ENCODE assay signal across 8 cellular contexts in the genomic region with DNA sequence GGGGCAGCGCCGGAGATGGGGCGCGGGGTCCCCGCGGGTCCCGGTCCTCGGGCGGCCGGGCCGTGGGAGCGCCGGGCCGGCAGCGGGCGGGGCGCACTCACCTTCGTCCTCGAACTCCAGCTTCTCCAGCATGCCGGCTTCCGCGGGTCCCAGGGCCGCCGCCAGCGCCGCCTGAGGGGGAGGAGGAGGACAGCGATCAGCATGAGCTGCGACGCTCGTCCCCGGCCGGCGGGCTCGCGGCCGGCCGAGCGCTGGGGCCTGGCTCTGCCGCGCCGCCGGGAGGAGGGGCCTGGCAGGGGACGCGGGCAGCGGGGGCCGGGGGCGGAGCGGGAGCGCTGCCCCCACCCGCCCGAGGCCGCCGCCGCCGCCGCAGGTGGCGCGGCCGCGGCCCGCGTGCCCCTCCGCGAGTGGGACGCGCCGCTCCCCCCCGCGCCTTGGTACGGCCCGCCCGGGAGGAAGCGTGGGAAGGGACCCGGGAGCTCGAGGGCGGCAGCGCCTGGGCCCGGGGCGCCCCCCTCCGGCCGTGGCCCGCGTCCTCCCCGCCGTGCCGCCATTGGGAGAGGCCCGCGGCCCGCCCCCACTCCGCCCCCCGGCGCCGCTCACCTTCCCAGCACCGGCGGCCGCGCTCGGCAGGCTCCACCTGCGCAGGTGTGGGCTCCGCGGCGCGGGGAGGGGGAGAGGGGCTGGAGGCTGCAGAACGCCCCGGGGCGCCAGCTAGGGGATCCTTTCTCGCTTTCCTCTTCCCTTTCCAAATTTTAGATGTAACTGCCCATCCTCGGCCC.
DNase-seq lines count a peak whose midpoint lies in the region; ATAC-seq and TF ChIP-seq lines count a peak whose summit lies in the region.

No MANE protein-coding gene starts in this region.

- H3K27ac ChIP-seq in SJCRH30 (no peak overlapping the region), gastroesophageal sphincter (peak overlapping the region; percentile 94 to 99 (median 98)), temporal lobe (ENCODE audit: low read depth, low read length) (peak overlapping the region; percentile 87)

- ATAC-seq in GM21619 (IDR thresholded peaks at IDR 0.05; ENCODE audit: unreplicated experiment) (peak; percentile 63), gastroesophageal sphincter (peak; percentile 88)

- H3K36me3 ChIP-seq in SJCRH30 (no peaks in the 10 kb centered on the region), gastroesophageal sphincter (no peaks in the 10 kb centered on the region)

- H3K4me1 ChIP-seq in SJCRH30 (peaks cover 6% of the 10 kb centered on the region), gastroesophageal sphincter (peaks cover 0 to 63% (median 10%) of the 10 kb centered on the region in 3 donors)

- peak in 3 of 4 experiments; percentile 10 to 65 (median 34) for TF ChIP-seq CTCF in gastroesophageal sphincter (IDR thresholded peaks at IDR 0.05)

- H3K4me3 ChIP-seq in SJCRH30 (peak overlapping the region; percentile 66), gastroesophageal sphincter (peak overlapping the region; percentile 86 to 94)

- TF ChIP-seq POLR2A in gastroesophageal sphincter (IDR thresholded peaks at IDR 0.05): peak; percentile 38 to 78

- TF ChIP-seq RAD21 in Ishikawa (IDR thresholded peaks at IDR 0.05; ENCODE audit: low read depth): peak; percentile 46; the same call in 1 of the 2 replicates

- DNase-seq in ELF-1 (ENCODE audit: low read depth, low spot score) (peak; percentile 77), SJCRH30 (peak; percentile 82 to 83), nucleus accumbens (lab: John Stamatoyannopoulos, UW) (peak in 53 of 56 donors; percentile 24 to 88 (median 66))
- DNase-seq in activated naive CD4-positive, alpha-beta T cell (lab: John Stamatoyannopoulos, UW): peak; percentile 50 to 90 (median 67)

- peak; percentile 65 for TF ChIP-seq EP300 in Ishikawa (IDR thresholded peaks at IDR 0.05; ENCODE audit: borderline replicate concordance)
- no peak for TF ChIP-seq EP300 in gastroesophageal sphincter (IDR thresholded peaks at IDR 0.05)

- H3K27me3 ChIP-seq in SJCRH30 (no peaks in the 10 kb centered on the region), gastroesophageal sphincter (no peaks in the 10 kb centered on the region)

- H3K9me3 ChIP-seq in SJCRH30 (replicated peaks) (peaks cover 5% of the 10 kb centered on the region; the same call in 1 of the 2 replicates), gastroesophageal sphincter (peaks cover 0 to 8% (median 0%) of the 10 kb centered on the region in 3 donors)

- 0 to 11% methylated on average over 2 to 5 of the region's 108 CpGs for WGBS in gastroesophageal sphincter (ENCODE audit: low coverage in 1 of 2), 2 donors

TF ChIP-seq in Ishikawa, 13 proteins besides CTCF, POLR2A, EP300 and RAD21:
- TF ChIP-seq TCF12 (IDR thresholded peaks at IDR 0.05; ENCODE audit: low read depth) (peak; percentile 55; the same call in 1 of the 2 replicates), CREB1 (IDR thresholded peaks at IDR 0.05; ENCODE audit: low read depth) (no peak), YY1 (IDR thresholded peaks at IDR 0.05; ENCODE audit: low read depth) (peak; percentile 77)
- TF ChIP-seq, protein P1, sequence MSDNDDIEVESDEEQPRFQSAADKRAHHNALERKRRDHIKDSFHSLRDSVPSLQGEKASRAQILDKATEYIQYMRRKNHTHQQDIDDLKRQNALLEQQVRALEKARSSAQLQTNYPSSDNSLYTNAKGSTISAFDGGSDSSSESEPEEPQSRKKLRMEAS (IDR thresholded peaks at IDR 0.05): peak; percentile 79
TF ChIP-seq in Ishikawa: peak in this region for 3.
